Comparison of ENCODE assay signal across 11 cellular contexts in genomic region chr1:47230692-47231313, GRCh38. TPM values are rescaled to one million over a fixed set of nuclear protein-coding genes. Genes with fewer than 3 reads are reported as not detected.
DNase-seq lines count a peak whose midpoint lies in the region; ATAC-seq and TF ChIP-seq lines count a peak whose summit lies in the region.
"Had no signal": no experiment of that assay in that cellular context is flagged by ENCODE, and none has a peak within 500 bp of the region (broad histone marks: within the 10 kb centered on the region; RNA-seq: fewer than 3 reads in every experiment).

No MANE protein-coding gene starts in this region.

- H3K27me3 ChIP-seq in skeletal muscle tissue (ENCODE audit: control insufficient read depth in 3 of 3, insufficient read depth in 3 of 3, low read length in 3 of 3): peaks cover 81 to 88% (median 82%) of the 10 kb centered on the region in 3 donors
- peaks cover 71% of the 10 kb centered on the region for H3K27me3 ChIP-seq in adrenal gland

- H3K4me3 ChIP-seq in skeletal muscle tissue (ENCODE audit: low read length in 3 of 3): peak overlapping the region; percentile 52 to 76 (median 74)
- H3K4me3 ChIP-seq in adrenal gland: peak overlapping the region in 1 of 4 donors; percentile 23

- H3K9ac ChIP-seq in skeletal muscle tissue (ENCODE audit: low read depth in 1 of 3, low read length in 3 of 3): peak overlapping the region; percentile 7 to 62 (median 47)

- peaks cover 9 to 19% (median 10%) of the 10 kb centered on the region in 3 donors for H3K4me1 ChIP-seq in skeletal muscle tissue (ENCODE audit: control insufficient read depth in 3 of 3, insufficient read depth in 3 of 3, low read length in 3 of 3)
- no peaks in the 10 kb centered on the region for H3K4me1 ChIP-seq in adrenal gland (replicated peaks in 1 of 2)

- TF ChIP-seq POLR2A in adrenal gland (IDR thresholded peaks at IDR 0.05): no peak

- H3K27ac ChIP-seq in skeletal muscle tissue (ENCODE audit: low read depth, low read length) (peak overlapping the region; percentile 58), adrenal gland (peak overlapping the region in 2 of 5 donors; percentile 6 to 77)

- H3K36me3 ChIP-seq in skeletal muscle tissue (ENCODE audit: control insufficient read depth in 3 of 3, insufficient read depth in 3 of 3, low read length in 3 of 3) (no peaks in the 10 kb centered on the region), adrenal gland (replicated peaks in 1 of 2) (no peaks in the 10 kb centered on the region)

- H3K9me3 ChIP-seq in skeletal muscle tissue (ENCODE audit: control insufficient read depth in 3 of 3, low read length in 3 of 3) (no peaks in the 10 kb centered on the region), adrenal gland (replicated peaks in 1 of 3) (no peaks in the 10 kb centered on the region)

- no peak for TF ChIP-seq CTCF in adrenal gland (IDR thresholded peaks at IDR 0.05)

- ATAC-seq in SK-N-SH treated with all-trans-retinoic acid at 6 μM for 48 hours (peak; percentile 47), left cardiac atrium (no peak), HG03521 (IDR thresholded peaks at IDR 0.05; ENCODE audit: unreplicated experiment) (no peak)

- intact Hi-C loops in left cardiac atrium (cut with DNase I): no loop called here
- intact Hi-C loops in adrenal gland (cut with DNase I): no loop called here

- peak; percentile 65 for DNase-seq in ELF-1 (ENCODE audit: low read depth, low spot score)
- DNase-seq in left cardiac atrium: peak; percentile 36
- no peak for DNase-seq in NCI-H146 treated with DMSO at 0.1 percent for 48 hours (lab: John Stamatoyannopoulos, UW; ENCODE audit: unreplicated experiment)
- DNase-seq in adrenal gland: no peak
- DNase-seq in NCI-H146 (lab: John Stamatoyannopoulos, UW): no peak
- DNase-seq: cerebellar nuclear complex, NCI-H2029 treated with DMSO at 0.1 percent for 48 hours had no signal

- WGBS in adrenal gland, 4 donors: 8 to 16% (median 10%) methylated on average over 14 to 46 of the region's 46 CpGs

TF ChIP-seq in SK-N-SH treated with all-trans-retinoic acid at 6 μM for 48 hours, 23 proteins besides CTCF, POLR2A, EP300 and RAD21:
- TF ChIP-seq ISL1 (CRISPR knock-in tag; IDR thresholded peaks at IDR 0.05): no peak
- no peak for TF ChIP-seq TSHZ2 (CRISPR knock-in tag; IDR thresholded peaks at IDR 0.05)
- TF ChIP-seq CREB5 (CRISPR knock-in tag; IDR thresholded peaks at IDR 0.05; ENCODE audit: low read depth): no peak
- no peak for TF ChIP-seq CSDC2 (CRISPR knock-in tag; IDR thresholded peaks at IDR 0.05)
- TF ChIP-seq TOX (CRISPR knock-in tag; IDR thresholded peaks at IDR 0.05; ENCODE audit: borderline replicate concordance): no peak
- no peak for TF ChIP-seq ZC3H10 (CRISPR knock-in tag; IDR thresholded peaks at IDR 0.05)
- no peak for TF ChIP-seq CSRNP3 (CRISPR knock-in tag; IDR thresholded peaks at IDR 0.05)
- TF ChIP-seq ESRRG (CRISPR knock-in tag; IDR thresholded peaks at IDR 0.05): no peak
- TF ChIP-seq POU6F1 (CRISPR knock-in tag; IDR thresholded peaks at IDR 0.05; ENCODE audit: borderline replicate concordance, low read depth): no peak
TF ChIP-seq in SK-N-SH treated with all-trans-retinoic acid at 6 μM for 48 hours: peak in this region for 0.

RNA-seq across cellular contexts. Expression of gene TAL1, which starts 1.2 kb away (rescaled TPM):
- total RNA-seq in left cardiac atrium: 1 to 10 TPM; 4.0 to 5.1 TPM
- total RNA-seq in skeletal muscle tissue: 3.1 TPM
- total RNA-seq in adrenal gland: 1 to 10 TPM; 1.2 to 6.0 (median 2.8) TPM
- polyA plus RNA-seq in adrenal gland: 10 to 100 TPM in 1 of 3 donors, 1 to 10 TPM in 2; 2.9 to 13.4 (median 5.4) TPM
- total RNA-seq: T-helper 2 cell treated with Interferon-gamma antibody and Interleukin-4, amounts not matched to agents 100 ng/mL and 5 ng/mL, for 36 hours had no signal

RNA-seq across cellular contexts. Expression of gene PDZK1IP1, which starts 41.0 kb away (rescaled TPM):
- 1 to 10 TPM; 1.6 to 1.9 TPM for total RNA-seq in left cardiac atrium
- not detected for total RNA-seq in skeletal muscle tissue
- 10 to 100 TPM in 3 of 8 donors, 1 to 10 TPM in 5; 1.8 to 16.9 (median 4.7) TPM for total RNA-seq in adrenal gland
- polyA plus RNA-seq in adrenal gland: 1 to 10 TPM; 1.5 to 3.9 (median 3.7) TPM
- total RNA-seq: T-helper 2 cell treated with Interferon-gamma antibody and Interleukin-4, amounts not matched to agents 100 ng/mL and 5 ng/mL, for 36 hours had no signal

Comparison
In these comparisons a context has a peak if more than half of its experiments do, and no peak if none do; other contexts are left out.
1. DNase-seq: peak in ELF-1 (single experiment) and left cardiac atrium (single experiment); none in NCI-H146 treated with DMSO at 0.1 percent for 48 hours (single experiment), adrenal gland (0 of 7) and NCI-H146 (single experiment).